ENCODE assay signal across 23 cellular contexts in the genomic region with DNA sequence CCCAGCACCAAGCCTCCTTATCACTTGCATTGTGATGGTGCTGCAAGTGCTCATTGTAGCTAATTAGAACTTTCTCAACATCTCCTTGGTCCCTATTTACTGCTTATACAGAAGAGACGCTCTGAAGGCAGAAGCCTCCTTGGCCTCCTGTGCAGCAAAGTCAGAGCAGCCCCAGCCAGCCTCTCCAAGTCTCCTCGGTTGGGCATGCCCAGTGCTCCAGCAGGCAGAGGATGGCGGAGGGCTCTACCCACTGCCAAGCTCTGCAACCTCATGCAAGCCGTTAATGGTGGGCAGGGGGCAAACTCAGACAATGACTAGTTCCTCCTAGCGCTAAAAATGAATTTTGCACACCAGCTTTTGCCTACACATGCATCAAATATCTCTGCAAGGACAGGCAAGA. TPM values are rescaled to one million over a fixed set of nuclear protein-coding genes. Genes with fewer than 3 reads are reported as not detected.
DNase-seq lines count a peak whose midpoint lies in the region; ATAC-seq and TF ChIP-seq lines count a peak whose summit lies in the region.
"Had no signal": no experiment of that assay in that cellular context is flagged by ENCODE, and none has a peak within 500 bp of the region (broad histone marks: within the 10 kb centered on the region; RNA-seq: fewer than 3 reads in every experiment).

No MANE protein-coding gene starts in this region.

- H3K36me3 Mint-ChIP-seq in CD8-positive, alpha-beta T cell, result peaks cover 32% of the 10 kb centered on the region
- peaks cover 3% of the 10 kb centered on the region for H3K36me3 Mint-ChIP-seq in central memory CD8-positive, alpha-beta T cell (ENCODE audit: insufficient read depth)
- H3K36me3 Mint-ChIP-seq in neural progenitor cell, result no peaks in the 10 kb centered on the region
- H3K36me3 Mint-ChIP-seq: IgD-negative memory B cell had no signal

- CTCF ChIA-PET in CD8-positive, alpha-beta T cell (lab: Charles Lee), result interaction anchor here (1.0 to 1.9 kb wide), 3 partner anchors 8 to 96 kb away, joined by 3 to 9 read pairs (median 4); no protein-coding TSS in a partner anchor

- H2AFZ ChIP-seq in neural progenitor cell (replicated peaks), result no peak overlapping the region

- no peaks in the 10 kb centered on the region for H3K9me3 Mint-ChIP-seq in CD8-positive, alpha-beta T cell
- H3K9me3 Mint-ChIP-seq in central memory CD8-positive, alpha-beta T cell, result no peaks in the 10 kb centered on the region
- H3K9me3 Mint-ChIP-seq in neural progenitor cell, result peaks cover 2% of the 10 kb centered on the region
- H3K9me3 Mint-ChIP-seq: CD8-positive, alpha-beta memory T cell; IgD-negative memory B cell had no signal

- no peak for TF ChIP-seq CTCF in CD8-positive, alpha-beta T cell (IDR thresholded peaks at IDR 0.05)
- TF ChIP-seq CTCF in neural progenitor cell (IDR thresholded peaks at IDR 0.05), result no peak

- H3K79me2 ChIP-seq in neural progenitor cell (ENCODE audit: low read depth), result no peaks in the 10 kb centered on the region

- no peaks in the 10 kb centered on the region for H3K36me3 ChIP-seq in CD8-positive, alpha-beta T cell (ENCODE audit: insufficient read depth, low read length)
- H3K36me3 ChIP-seq in neural progenitor cell, result no peaks in the 10 kb centered on the region
- H3K36me3 ChIP-seq: Peyer's patch had no signal

- H3K4me1 ChIP-seq in CD8-positive, alpha-beta T cell (ENCODE audit: insufficient read depth, low read length), result peaks cover 73% of the 10 kb centered on the region
- H3K4me1 ChIP-seq in neural progenitor cell, result peaks cover 51% of the 10 kb centered on the region

- H3K27ac ChIP-seq in CD8-positive, alpha-beta T cell (ENCODE audit: low read depth, low read length), result no peak overlapping the region
- no peak overlapping the region for H3K27ac ChIP-seq in neural progenitor cell
- H3K27ac ChIP-seq: Peyer's patch, SK-N-MC had no signal

- no peak overlapping the region for H3K9ac ChIP-seq in neural progenitor cell

- POLR2A ChIA-PET in CD8-positive, alpha-beta T cell (lab: Charles Lee), result interaction anchor here (1.2 to 5.7 kb wide), 4 partner anchors 14 to 29 kb away, joined by 4 to 28 read pairs (median 6); no protein-coding TSS in a partner anchor

- peaks cover 15% of the 10 kb centered on the region for H4K20me1 ChIP-seq in neural progenitor cell (ENCODE audit: low read depth)

- H3F3A ChIP-seq in neural progenitor cell (ENCODE audit: low read depth), result peaks cover 41% of the 10 kb centered on the region

- H3K4me2 ChIP-seq in neural progenitor cell, result no peak overlapping the region

- H3K27me3 ChIP-seq in CD8-positive, alpha-beta T cell (ENCODE audit: insufficient read depth, low read length), result no peaks in the 10 kb centered on the region
- H3K27me3 ChIP-seq in neural progenitor cell, result no peaks in the 10 kb centered on the region
- H3K27me3 ChIP-seq: Peyer's patch had no signal

- no peaks in the 10 kb centered on the region for H3K9me3 ChIP-seq in CD8-positive, alpha-beta T cell (ENCODE audit: low read length)
- H3K9me3 ChIP-seq in neural progenitor cell (ENCODE audit: low read depth), result no peaks in the 10 kb centered on the region
- H3K9me3 ChIP-seq: Peyer's patch had no signal

- no peak overlapping the region for H3K4me3 Mint-ChIP-seq in CD8-positive, alpha-beta T cell
- H3K4me3 Mint-ChIP-seq in central memory CD8-positive, alpha-beta T cell, result no peak overlapping the region
- no peak overlapping the region for H3K4me3 Mint-ChIP-seq in neural progenitor cell
- H3K4me3 Mint-ChIP-seq: CD8-positive, alpha-beta memory T cell had no signal

- H3K27ac Mint-ChIP-seq in CD8-positive, alpha-beta T cell, result peak overlapping the region; percentile 78
- peak overlapping the region; percentile 70 for H3K27ac Mint-ChIP-seq in central memory CD8-positive, alpha-beta T cell (ENCODE audit: low read depth)
- H3K27ac Mint-ChIP-seq in neural progenitor cell, result peak overlapping the region; percentile 25
- H3K27ac Mint-ChIP-seq: IgD-negative memory B cell had no signal

- intact Hi-C loops in left ventricle myocardium superior (cut with micrococcal nuclease) (no loop called here), cardiac septum (cut with DNase I) (no loop called here)
- intact Hi-C loops in CD8-positive, alpha-beta T cell (cut with DNase I, micrococcal nuclease), result no loop called here

- peaks cover 81% of the 10 kb centered on the region for H3K4me1 Mint-ChIP-seq in CD8-positive, alpha-beta T cell (ENCODE audit: low read depth)
- H3K4me1 Mint-ChIP-seq in central memory CD8-positive, alpha-beta T cell, result peaks cover 65% of the 10 kb centered on the region
- H3K4me1 Mint-ChIP-seq in neural progenitor cell, result peaks cover 42% of the 10 kb centered on the region

- H3K4me3 ChIP-seq in CD8-positive, alpha-beta T cell (ENCODE audit: low read depth, low read length), result no peak overlapping the region
- no peak overlapping the region for H3K4me3 ChIP-seq in neural progenitor cell
- H3K4me3 ChIP-seq: Peyer's patch, SK-N-MC had no signal

- no peak for ATAC-seq in left ventricle myocardium superior
- ATAC-seq in CD8-positive, alpha-beta T cell, result no peak
- ATAC-seq in central memory CD8-positive, alpha-beta T cell (replicated peaks; ENCODE audit: extremely low read depth, poor library complexity, severe bottlenecking), result no peak

- peak; percentile 5 for DNase-seq in left ventricle myocardium superior
- DNase-seq in cardiac septum (ENCODE audit: low spot score), result no peak
- DNase-seq in CD8-positive, alpha-beta T cell, result no peak
- DNase-seq in central memory CD8-positive, alpha-beta T cell (ENCODE audit: low spot score in 2 of 2), result no peak
- DNase-seq in neural progenitor cell (ENCODE audit: low spot score), result peak; percentile 2
- DNase-seq in SHP77 treated with DMSO at 0.1 percent for 48 hours (lab: John Stamatoyannopoulos, UW), result no peak
- no peak for DNase-seq in occipital lobe (lab: John Stamatoyannopoulos, UW)
- no peak for DNase-seq in KBM-7
- DNase-seq: CD8-positive, alpha-beta memory T cell; DMS 273 treated with DMSO at 0.1 percent for 48 hours; DMS79 treated with DMSO at 0.1 percent for 48 hours; HCEC 1CT; NCI-H1048; NCI-H1417 treated with DMSO at 0.1 percent for 48 hours; NCI-H1694 treated with DMSO at 0.1 percent for 48 hours; NCI-H2081; NCI-H2227 treated with DMSO at 0.1 percent for 48 hours; NCI-H526 treated with DMSO at 0.1 percent for 48 hours; OCI-M1; Peyer's patch; SIG-M5 had no signal

- in situ Hi-C loops in KBM-7 (cut with MboI; ENCODE audit: low pct_unique_long_range_greater_than_20kb, low sequenced_read_pairs), result no loop called here

- H3K27me3 Mint-ChIP-seq in CD8-positive, alpha-beta T cell (ENCODE audit: low read depth), result no peaks in the 10 kb centered on the region
- H3K27me3 Mint-ChIP-seq in central memory CD8-positive, alpha-beta T cell, result no peaks in the 10 kb centered on the region
- peaks cover 9% of the 10 kb centered on the region for H3K27me3 Mint-ChIP-seq in neural progenitor cell (ENCODE audit: insufficient read depth, low read depth)
- H3K27me3 Mint-ChIP-seq: CD8-positive, alpha-beta memory T cell; IgD-negative memory B cell had no signal

RNA-seq across cellular contexts. Expression of a gene that starts 27.8 kb away (rescaled TPM):
- 5.2 TPM for total RNA-seq in left ventricle myocardium superior
- total RNA-seq in cardiac septum, result 10.4 TPM
- 10 to 100 TPM; 39.1 to 39.7 TPM for total RNA-seq in CD8-positive, alpha-beta T cell
- total RNA-seq in neural progenitor cell (ENCODE audit: low replicate concordance), result 11.9 and 25.6 TPM in 2 replicates
- 12.2 TPM for total RNA-seq in occipital lobe

Comparison
In these comparisons a context has a peak if more than half of its experiments do, and no peak if none do; other contexts are left out.
1. DNase-seq: peak in left ventricle myocardium superior (single experiment) and neural progenitor cell (single experiment); none in cardiac septum (single experiment), CD8-positive, alpha-beta T cell (0 of 7), central memory CD8-positive, alpha-beta T cell (0 of 2), SHP77 treated with DMSO at 0.1 percent for 48 hours (single experiment), occipital lobe (single experiment) and KBM-7 (single experiment).
2. H3K27ac Mint-ChIP-seq: peak in every context shown above with its lines; median percentile 78 in CD8-positive, alpha-beta T cell; 70 in central memory CD8-positive, alpha-beta T cell; 25 in neural progenitor cell.